Comparison of ENCODE assay signal across 13 cellular contexts in the genomic region with DNA sequence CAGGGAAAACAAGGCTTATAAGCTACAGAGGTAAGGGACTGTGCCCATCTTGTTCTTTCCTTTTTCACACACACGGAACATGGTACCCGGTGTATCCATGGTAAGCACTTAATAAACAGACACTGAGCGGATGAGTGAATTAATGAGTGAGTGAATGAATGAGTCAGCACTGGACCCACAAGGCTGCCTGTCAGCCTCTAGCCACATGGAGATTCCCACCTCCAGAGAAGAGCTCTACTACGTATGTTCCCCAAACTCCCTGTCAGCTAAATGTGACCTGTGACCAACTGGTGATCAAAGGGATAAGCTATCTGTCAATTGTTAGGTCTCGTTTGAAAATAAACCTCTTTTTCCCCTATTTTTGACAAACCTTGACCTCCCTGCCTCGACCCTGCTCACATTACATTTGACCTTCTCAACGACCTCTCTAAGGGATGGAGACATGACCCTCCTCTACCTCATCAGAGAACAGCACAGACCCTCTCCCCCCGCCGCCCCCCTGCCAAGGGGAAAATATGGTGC. TPM values are rescaled to one million over a fixed set of nuclear protein-coding genes. Genes with fewer than 3 reads are reported as not detected.
A peak's percentile ranks its signal among the peaks of the same experiment; 100 is the strongest.
DNase-seq lines count a peak whose midpoint lies in the region; ATAC-seq, FAIRE-seq and TF ChIP-seq lines count a peak whose summit lies in the region.
"Had no signal": no experiment of that assay in that cellular context is flagged by ENCODE, and none has a peak within 500 bp of the region (broad histone marks: within the 10 kb centered on the region; RNA-seq: fewer than 3 reads in every experiment).

No MANE protein-coding gene starts in this region.

- ATAC-seq in activated CD8-positive, alpha-beta memory T cell treated with anti-CD3 and anti-CD28 coated beads, Interleukin-2, amount 10 ng/mL, durations not matched to agents 7 days and 5 days: no peak
- ATAC-seq in HG03039 (IDR thresholded peaks at IDR 0.05; ENCODE audit: unreplicated experiment): peak; percentile 13

- peak overlapping the region; percentile 42 for H3K27ac Mint-ChIP-seq in activated CD8-positive, alpha-beta memory T cell treated with anti-CD3 and anti-CD28 coated beads, Interleukin-2, amount 10 ng/mL, durations not matched to agents 7 days and 5 days
- peak overlapping the region; percentile 98 for H3K27ac Mint-ChIP-seq in activated naive CD8-positive, alpha-beta T cell

- H3K4me1 Mint-ChIP-seq in activated CD8-positive, alpha-beta memory T cell treated with anti-CD3 and anti-CD28 coated beads, Interleukin-2, amount 10 ng/mL, durations not matched to agents 7 days and 5 days: peaks cover 84% of the 10 kb centered on the region
- H3K4me1 Mint-ChIP-seq in activated naive CD8-positive, alpha-beta T cell (ENCODE audit: low read depth): peaks cover 92% of the 10 kb centered on the region

- H3K27me3 Mint-ChIP-seq in activated CD8-positive, alpha-beta memory T cell treated with anti-CD3 and anti-CD28 coated beads, Interleukin-2, amount 10 ng/mL, durations not matched to agents 7 days and 5 days: no peaks in the 10 kb centered on the region
- no peaks in the 10 kb centered on the region for H3K27me3 Mint-ChIP-seq in activated naive CD8-positive, alpha-beta T cell

- H3K27me3 ChIP-seq in spleen (replicated peaks in 1 of 7): no peaks in the 10 kb centered on the region
- H3K27me3 ChIP-seq: dorsolateral prefrontal cortex, Peyer's patch, uterus had no signal

- intact Hi-C loops in spleen (cut with DNase I; ENCODE audit: low total_unique reads): no loop called here

- peaks cover 75 to 100% (median 99%) of the 10 kb centered on the region in 6 donors for H3K4me1 ChIP-seq in spleen

- no peaks in the 10 kb centered on the region for H3K9me3 Mint-ChIP-seq in activated CD8-positive, alpha-beta memory T cell treated with anti-CD3 and anti-CD28 coated beads, Interleukin-2, amount 10 ng/mL, durations not matched to agents 7 days and 5 days (ENCODE audit: low read depth)
- no peaks in the 10 kb centered on the region for H3K9me3 Mint-ChIP-seq in activated naive CD8-positive, alpha-beta T cell (ENCODE audit: low read depth)

- peak overlapping the region in 7 of 8 donors; percentile 13 to 93 (median 87) for H3K27ac ChIP-seq in spleen
- H3K27ac ChIP-seq: dorsolateral prefrontal cortex, uterus had no signal

- H3K4me3 Mint-ChIP-seq in activated CD8-positive, alpha-beta memory T cell treated with anti-CD3 and anti-CD28 coated beads, Interleukin-2, amount 10 ng/mL, durations not matched to agents 7 days and 5 days: no peak overlapping the region
- no peak overlapping the region for H3K4me3 Mint-ChIP-seq in activated naive CD8-positive, alpha-beta T cell

- no peak for DNase-seq in activated CD8-positive, alpha-beta memory T cell treated with anti-CD3 and anti-CD28 coated beads, Interleukin-2, amount 10 ng/mL, durations not matched to agents 7 days and 5 days
- no peak for DNase-seq in activated CD8-positive, alpha-beta memory T cell treated with anti-CD3 and anti-CD28 coated beads for 24 hours
- no peak for DNase-seq in spleen
- DNase-seq in NCI-H2081 (lab: John Stamatoyannopoulos, UW): no peak
- DNase-seq in urothelium cell line (ENCODE audit: low spot score): no peak
- DNase-seq in activated CD4-positive, CD25-positive, alpha-beta regulatory T cell (lab: John Stamatoyannopoulos, UW): no peak
- DNase-seq: ACHN, dorsolateral prefrontal cortex, NCI-H1092, uterus had no signal

- WGBS in spleen, 5 donors: 71 to 83% (median 76%) methylated on average over 9 of the region's 9 CpGs

- peaks cover 30% of the 10 kb centered on the region for H3K36me3 Mint-ChIP-seq in activated CD8-positive, alpha-beta memory T cell treated with anti-CD3 and anti-CD28 coated beads, Interleukin-2, amount 10 ng/mL, durations not matched to agents 7 days and 5 days
- H3K36me3 Mint-ChIP-seq in activated naive CD8-positive, alpha-beta T cell: peaks cover 12% of the 10 kb centered on the region

- peak overlapping the region in 1 of 8 donors; percentile 59 for H3K4me3 ChIP-seq in spleen
- H3K4me3 ChIP-seq: dorsolateral prefrontal cortex, uterus had no signal

- no peak for FAIRE-seq in urothelium cell line (lab: Jason Lieb, UNC)

- no peak for TF ChIP-seq CTCF in spleen (IDR thresholded peaks at IDR 0.05 in 8 of 11, conservative IDR thresholded peaks at IDR 0.05 in 3 of 11)

- no peaks in the 10 kb centered on the region for H3K9me3 ChIP-seq in spleen
- H3K9me3 ChIP-seq: Peyer's patch, uterus had no signal

- TF ChIP-seq POLR2A in spleen (IDR thresholded peaks at IDR 0.05): no peak

- CTCF ChIA-PET in activated CD8-positive, alpha-beta memory T cell treated with anti-CD3 and anti-CD28 coated beads, Interleukin-2, amount 10 ng/mL, durations not matched to agents 7 days and 5 days (lab: Charles Lee): interaction anchor here (1.9 kb wide), 1 partner anchor 14 kb away, joined by 7 read pairs; no protein-coding TSS in a partner anchor

- H3K36me3 ChIP-seq in spleen: peaks cover 0 to 100% (median 1%) of the 10 kb centered on the region in 6 donors
- H3K36me3 ChIP-seq: Peyer's patch, uterus had no signal

RNA-seq across cellular contexts. Expression of gene TAF8, which starts 24.5 kb away (rescaled TPM):
- total RNA-seq in activated CD8-positive, alpha-beta memory T cell treated with anti-CD3 and anti-CD28 coated beads, Interleukin-2, amount 10 ng/mL, durations not matched to agents 7 days and 5 days: 10 to 100 TPM; 50.9 to 53.2 TPM
- total RNA-seq in spleen: 10 to 100 TPM; 32.1 to 56.3 (median 38.8) TPM
- polyA plus RNA-seq in spleen: 10 to 100 TPM in 1 of 3 donors, 1 to 10 TPM in 2; 8.2 to 12.5 (median 8.8) TPM
